ENCODE assay signal across 18 cellular contexts in the genomic region with DNA sequence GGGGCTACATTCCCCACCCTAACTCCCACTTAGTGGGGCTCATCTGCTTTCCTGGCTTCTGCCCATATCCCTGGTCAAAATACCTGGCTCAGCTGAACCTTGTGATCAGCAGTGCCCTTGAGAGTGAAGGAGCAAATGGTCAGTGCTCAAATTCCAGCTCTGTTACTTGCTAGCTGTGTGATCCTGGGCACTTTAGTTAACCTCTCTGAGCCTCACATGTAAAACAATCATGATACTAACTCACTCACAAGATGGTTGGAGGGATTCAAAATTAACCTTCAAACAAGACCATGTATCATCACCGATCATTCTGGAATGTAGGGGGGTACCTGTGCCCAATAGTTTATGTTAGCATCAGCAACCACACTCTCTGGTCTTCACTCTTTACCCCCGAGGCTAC.
DNase-seq lines count a peak whose midpoint lies in the region; ATAC-seq, FAIRE-seq and TF ChIP-seq lines count a peak whose summit lies in the region.
"Had no signal": no experiment of that assay in that cellular context is flagged by ENCODE, and none has a peak within 500 bp of the region (broad histone marks: within the 10 kb centered on the region; RNA-seq: fewer than 3 reads in every experiment).

No MANE protein-coding gene starts in this region.

- H3K79me1 ChIP-seq in mesendoderm (ENCODE audit: low read length): no peaks in the 10 kb centered on the region

- no peak overlapping the region for H2BK120ac ChIP-seq in mesendoderm (ENCODE audit: low read depth, low read length)

- CTCF ChIA-PET in Panc1 (lab: Charles Lee): no interaction called here

- TF ChIP-seq CTCF in DND-41 (IDR thresholded peaks at IDR 0.05; ENCODE audit: borderline replicate concordance, extremely low read depth, low read length, poor library complexity, severe bottlenecking): no peak
- no peak for TF ChIP-seq CTCF in Panc1 (IDR thresholded peaks at IDR 0.05)
- TF ChIP-seq CTCF in upper lobe of right lung (IDR thresholded peaks at IDR 0.05): no peak
- TF ChIP-seq CTCF in endodermal cell (conservative IDR thresholded peaks at IDR 0.05): no peak

- ATAC-seq in DND-41 (ENCODE audit: insufficient read depth, low read depth) (no peak), Panc1 (no peak), upper lobe of right lung (no peak)
- ATAC-seq: GM23338, HCT116 had no signal

- BruUV-seq in Panc1 (replicated peaks; lab: Mats Ljungman, UMichigan): no TSS peak

- H2AK5ac ChIP-seq in mesendoderm (ENCODE audit: low read length): no peak overlapping the region

- POLR2A ChIA-PET in Panc1 (lab: Charles Lee): no interaction called here

- peak; percentile 37 for FAIRE-seq in GM19239 (lab: Jason Lieb, UNC)
- FAIRE-seq: G401.6, GM12892 had no signal

- no peak overlapping the region for H3K18ac ChIP-seq in mesendoderm (ENCODE audit: low read length)

- H2AFZ ChIP-seq in DND-41 (ENCODE audit: low read depth, low read length): no peak overlapping the region
- H2AFZ ChIP-seq: GM23338 had no signal

- H2BK15ac ChIP-seq in mesendoderm (replicated peaks; ENCODE audit: low read depth): no peak overlapping the region

- H3K9me3 ChIP-seq in DND-41 (ENCODE audit: insufficient read depth, low read length, severe bottlenecking) (peaks cover 28% of the 10 kb centered on the region), Panc1 (ENCODE audit: control insufficient read depth, insufficient read depth, low read depth, low read length) (no peaks in the 10 kb centered on the region; the same call in 1 of the 2 replicates), upper lobe of right lung (no peaks in the 10 kb centered on the region), endodermal cell (ENCODE audit: control insufficient read depth, low read length) (peaks cover 4% of the 10 kb centered on the region)

- H4K8ac ChIP-seq in mesendoderm (ENCODE audit: low read depth, low read length): no peak overlapping the region

- no peak overlapping the region for H3K56ac ChIP-seq in mesendoderm (ENCODE audit: low read length)

- in situ Hi-C loops in Panc1 (cut with HindIII; ENCODE audit: low pct_unique_long_range_greater_than_20kb, low sequenced_read_pairs): no loop called here

- no peak overlapping the region for H3K4ac ChIP-seq in mesendoderm (ENCODE audit: low read depth, low read length)

- H4K20me1 ChIP-seq in DND-41 (ENCODE audit: insufficient read depth, low read length): no peaks in the 10 kb centered on the region

- H4K5ac ChIP-seq in mesendoderm (ENCODE audit: low read length): no peak overlapping the region

- no peak overlapping the region for H2BK5ac ChIP-seq in mesendoderm (ENCODE audit: low read length)

- H3K79me2 ChIP-seq in DND-41 (ENCODE audit: insufficient read depth, low read length) (no peaks in the 10 kb centered on the region), mesendoderm (ENCODE audit: control insufficient read depth, insufficient read depth, low read length) (no peaks in the 10 kb centered on the region)

- peaks cover 7% of the 10 kb centered on the region for H3K27me3 Mint-ChIP-seq in endodermal cell (ENCODE audit: insufficient read depth)

- no peaks in the 10 kb centered on the region for H3K36me3 Mint-ChIP-seq in endodermal cell (ENCODE audit: low read depth)
- H3K36me3 Mint-ChIP-seq: CD4-positive, alpha-beta memory T cell had no signal

- H3K4me1 ChIP-seq in DND-41 (ENCODE audit: insufficient read depth, low read length): peaks cover 42% of the 10 kb centered on the region
- H3K4me1 ChIP-seq in Panc1 (ENCODE audit: control insufficient read depth, insufficient read depth, low read length): peaks cover 32% of the 10 kb centered on the region
- no peaks in the 10 kb centered on the region for H3K4me1 ChIP-seq in upper lobe of right lung
- H3K4me1 ChIP-seq in endodermal cell (ENCODE audit: control insufficient read depth, insufficient read depth, low read length): no peaks in the 10 kb centered on the region
- peaks cover 2% of the 10 kb centered on the region for H3K4me1 ChIP-seq in mesendoderm (ENCODE audit: control insufficient read depth, low read depth, low read length)

- H3K36me3 ChIP-seq in DND-41 (ENCODE audit: insufficient read depth, low read length): no peaks in the 10 kb centered on the region; the same call in 1 of the 2 replicates
- H3K36me3 ChIP-seq in Panc1 (ENCODE audit: control insufficient read depth, insufficient read depth, low read length): no peaks in the 10 kb centered on the region
- no peaks in the 10 kb centered on the region for H3K36me3 ChIP-seq in upper lobe of right lung
- H3K36me3 ChIP-seq in endodermal cell (ENCODE audit: control insufficient read depth, insufficient read depth, low read length): no peaks in the 10 kb centered on the region
- no peaks in the 10 kb centered on the region for H3K36me3 ChIP-seq in mesendoderm (ENCODE audit: control insufficient read depth, insufficient read depth, low read length)

- H3K4me3 Mint-ChIP-seq in endodermal cell: no peak overlapping the region
- H3K4me3 Mint-ChIP-seq: CD4-positive, alpha-beta memory T cell; GM23338; H9; HFFc6 had no signal

- H3K4me2 ChIP-seq in DND-41 (ENCODE audit: insufficient read depth, low read length) (no peak overlapping the region), mesendoderm (ENCODE audit: low read length) (no peak overlapping the region)
- H3K4me2 ChIP-seq: GM23338 had no signal

- intact Hi-C loops in Panc1 (cut with micrococcal nuclease; ENCODE audit: unreplicated experiment): no loop called here
- intact Hi-C loops in upper lobe of right lung (cut with DNase I): no loop called here

- H3K27ac ChIP-seq in DND-41 (ENCODE audit: low read length) (peak overlapping the region; percentile 78), Panc1 (ENCODE audit: low read length) (peak overlapping the region; percentile 46; the same call in 1 of the 2 replicates), upper lobe of right lung (no peak overlapping the region), endodermal cell (ENCODE audit: low read depth, low read length) (no peak overlapping the region), mesendoderm (ENCODE audit: low read depth, low read length) (no peak overlapping the region)

- H3K4me3 ChIP-seq in DND-41 (ENCODE audit: low read depth in 1 of 2, low read length in 2 of 2) (peak overlapping the region in 1 of 2 experiments; percentile 34; a peak in 2 of 4 replicates), Panc1 (ENCODE audit: low read depth in 2 of 2, low read length in 2 of 2) (no peak overlapping the region), upper lobe of right lung (no peak overlapping the region), endodermal cell (ENCODE audit: low read length) (no peak overlapping the region), mesendoderm (ENCODE audit: low read length) (no peak overlapping the region)
- H3K4me3 ChIP-seq: GM23338 had no signal

- H3K4me1 Mint-ChIP-seq in endodermal cell: peaks cover 7% of the 10 kb centered on the region

- H3K9ac ChIP-seq in DND-41 (ENCODE audit: low read depth, low read length) (no peak overlapping the region), endodermal cell (ENCODE audit: extremely low read depth, low read length, poor library complexity, severe bottlenecking) (no peak overlapping the region), mesendoderm (ENCODE audit: low read length) (no peak overlapping the region)

- H3K27me3 ChIP-seq in DND-41 (ENCODE audit: insufficient read depth, low read length, poor library complexity) (no peaks in the 10 kb centered on the region), Panc1 (ENCODE audit: control insufficient read depth, insufficient read depth, low read length) (no peaks in the 10 kb centered on the region), upper lobe of right lung (no peaks in the 10 kb centered on the region), endodermal cell (ENCODE audit: control insufficient read depth, insufficient read depth, low read length, poor library complexity, severe bottlenecking) (no peaks in the 10 kb centered on the region), mesendoderm (ENCODE audit: insufficient read depth, low read length, poor library complexity) (no peaks in the 10 kb centered on the region)

- DNase-seq in DND-41: no peak
- DNase-seq in GM19239 (ENCODE audit: insufficient read length, low spot score): no peak
- DNase-seq in Panc1 (ENCODE audit: low read depth, low spot score): no peak
- peak; percentile 8 for DNase-seq in upper lobe of right lung
- no peak for DNase-seq in endodermal cell
- no peak for DNase-seq in mesendoderm
- DNase-seq: C1 segment of cervical spinal cord; Calu3; CD4-positive, alpha-beta memory T cell; COR-L47; DMS53; DMS79 treated with DMSO at 0.1 percent for 48 hours; H9; HFFc6 had no signal

- WGBS in endodermal cell (ENCODE audit: insufficient coverage in 1 of 2, insufficient read length in 1 of 2), 2 experiments: 78% methylated on average over 2 of the region's 2 CpGs; no CpG with 5 or more reads in 1 of the 2 experiments
- WGBS in mesendoderm (ENCODE audit: extremely low coverage, insufficient coverage, low lambda C conversion rate): no CpG with 5 or more reads among the region's 2 CpGs

- H3K27ac Mint-ChIP-seq in endodermal cell: no peak overlapping the region
- H3K27ac Mint-ChIP-seq: GM23338, H9, HFFc6 had no signal

- no peak overlapping the region for H3K23ac ChIP-seq in mesendoderm (ENCODE audit: low read length)

- peaks cover 3% of the 10 kb centered on the region for H3K9me3 Mint-ChIP-seq in endodermal cell
- H3K9me3 Mint-ChIP-seq: H9, HFFc6 had no signal

Comparison
In these comparisons a context has a peak if more than half of its experiments do, and no peak if none do; other contexts are left out.
1. H3K27ac ChIP-seq: peak in DND-41 (single experiment) and Panc1 (single experiment); none in upper lobe of right lung (single experiment), endodermal cell (single experiment) and mesendoderm (single experiment).